14 cellular contexts compared by ENCODE assay signal in genomic region chr2:231911381-231911780, GRCh38. TPM values are rescaled to one million over a fixed set of nuclear protein-coding genes. Genes with fewer than 3 reads are reported as not detected.
DNase-seq lines count a peak whose midpoint lies in the region; ATAC-seq and TF ChIP-seq lines count a peak whose summit lies in the region.
"Had no signal": no experiment of that assay in that cellular context is flagged by ENCODE, and none has a peak within 500 bp of the region (broad histone marks: within the 10 kb centered on the region; RNA-seq: fewer than 3 reads in every experiment).

No MANE protein-coding gene starts in this region.

- no peak for ATAC-seq in GM19395 (IDR thresholded peaks at IDR 0.05; ENCODE audit: unreplicated experiment)
- ATAC-seq: HCT116 had no signal

- peaks cover 6% of the 10 kb centered on the region for H3K4me1 Mint-ChIP-seq in glutamatergic neuron (ENCODE audit: low read depth, unreplicated experiment)

- H3K36me3 ChIP-seq in left ventricle myocardium inferior (no peaks in the 10 kb centered on the region), H7 (replicated peaks; ENCODE audit: control insufficient read depth, insufficient read depth, low read length) (no peaks in the 10 kb centered on the region), thyroid gland (no peaks in the 10 kb centered on the region)

- H3K4me1 ChIP-seq in left ventricle myocardium inferior (no peaks in the 10 kb centered on the region), thyroid gland (peaks cover 10 to 19% of the 10 kb centered on the region in 2 donors)
- H3K4me1 ChIP-seq: Caco-2 had no signal

- TF ChIP-seq POLR2A in thyroid gland (IDR thresholded peaks at IDR 0.05), result no peak

- H3K27me3 ChIP-seq in left ventricle myocardium inferior (ENCODE audit: low read depth), result peaks cover 35% of the 10 kb centered on the region
- no peaks in the 10 kb centered on the region for H3K27me3 ChIP-seq in H7 (ENCODE audit: control insufficient read depth, insufficient read depth, low read length)
- H3K27me3 ChIP-seq in thyroid gland, result no peaks in the 10 kb centered on the region

- no peak overlapping the region for H3K27ac Mint-ChIP-seq in glutamatergic neuron (ENCODE audit: unreplicated experiment)
- H3K27ac Mint-ChIP-seq: B cell had no signal

- H3K4me3 ChIP-seq in left ventricle myocardium inferior (no peak overlapping the region), H7 (ENCODE audit: insufficient read depth, low read depth, low read length) (no peak overlapping the region), thyroid gland (replicated peaks in 1 of 3) (no peak overlapping the region)

- H3K27ac ChIP-seq in left ventricle myocardium inferior (replicated peaks) (no peak overlapping the region), thyroid gland (no peak overlapping the region)

- DNase-seq in left ventricle myocardium inferior, result peak; percentile 2
- DNase-seq in cardiac septum (ENCODE audit: low spot score), result no peak
- peak; percentile 28 for DNase-seq in H7
- DNase-seq in glutamatergic neuron, result peak; percentile 0
- peak; percentile 49 to 65 for DNase-seq in thyroid gland
- no peak for DNase-seq in kidney tubule cell (ENCODE audit: low spot score)
- no peak for DNase-seq in stimulated activated CD8-positive, alpha-beta memory T cell treated with anti-CD3 and anti-CD28 coated beads, Interleukin-4, amount 100 ng/mL, for 48 hours
- DNase-seq: Caco-2; CD8-positive, alpha-beta memory T cell; GF-D8; IMR-90 had no signal

- no peak overlapping the region for H3K4me3 Mint-ChIP-seq in glutamatergic neuron (ENCODE audit: unreplicated experiment)
- H3K4me3 Mint-ChIP-seq: B cell; CD8-positive, alpha-beta memory T cell had no signal

- WGBS in thyroid gland, 2 donors, result 32 to 44% methylated on average over 6 of the region's 6 CpGs

- no peaks in the 10 kb centered on the region for H3K36me3 Mint-ChIP-seq in glutamatergic neuron (ENCODE audit: unreplicated experiment)
- H3K36me3 Mint-ChIP-seq: CD8-positive, alpha-beta memory T cell had no signal

- peaks cover 1% of the 10 kb centered on the region for H3K27me3 Mint-ChIP-seq in glutamatergic neuron (ENCODE audit: unreplicated experiment)

- TF ChIP-seq CTCF in left ventricle myocardium inferior (IDR thresholded peaks at IDR 0.05; ENCODE audit: borderline replicate concordance), result no peak
- no peak for TF ChIP-seq CTCF in glutamatergic neuron (IDR thresholded peaks at IDR 0.05; ENCODE audit: partially characterized antibody, unreplicated experiment)
- no peak for TF ChIP-seq CTCF in thyroid gland (IDR thresholded peaks at IDR 0.05)

- peaks cover 3% of the 10 kb centered on the region for H3K9me3 Mint-ChIP-seq in glutamatergic neuron (ENCODE audit: unreplicated experiment)
- H3K9me3 Mint-ChIP-seq: CD8-positive, alpha-beta memory T cell had no signal

- H3K9me3 ChIP-seq in left ventricle myocardium inferior (replicated peaks) (no peaks in the 10 kb centered on the region), thyroid gland (no peaks in the 10 kb centered on the region)
- H3K9me3 ChIP-seq: Caco-2 had no signal

- intact Hi-C loops in left ventricle myocardium inferior (cut with micrococcal nuclease), result no loop called here
- intact Hi-C loops in cardiac septum (cut with DNase I), result no loop called here
- intact Hi-C loops in thyroid gland (cut with DNase I), result no loop called here

RNA-seq across cellular contexts. Expression of gene NPPC, which starts 14.8 kb away (rescaled TPM):
- total RNA-seq in left ventricle myocardium inferior (3.0 TPM), cardiac septum (0.30 TPM), glutamatergic neuron (ENCODE audit: unreplicated experiment) (18.5 TPM), thyroid gland (not detected)
- 0.18 and 1.1 TPM in 2 replicates for total RNA-seq in H7 (2014; rRNA removed; shearing (Covaris generic))
- total RNA-seq: Caco-2; CD8-positive, alpha-beta memory T cell had no signal

RNA-seq across cellular contexts. Expression of gene DIS3L2, which starts 50.1 kb away (rescaled TPM):
- total RNA-seq in left ventricle myocardium inferior, result 17.0 TPM
- total RNA-seq in cardiac septum, result 18.6 TPM
- 22.7 and 26.5 TPM in 2 replicates for total RNA-seq in H7 (2014; rRNA removed; shearing (Covaris generic))
- total RNA-seq in glutamatergic neuron (ENCODE audit: unreplicated experiment), result 42.1 TPM
- total RNA-seq in thyroid gland, result 10 to 100 TPM; 42.2 to 68.7 (median 50.3) TPM

Comparison
In these comparisons a context has a peak if more than half of its experiments do, and no peak if none do; other contexts are left out.
1. DNase-seq: peak in left ventricle myocardium inferior (single experiment), H7 (single experiment), glutamatergic neuron (single experiment) and thyroid gland (2 of 2); none in cardiac septum (single experiment), kidney tubule cell (single experiment) and stimulated activated CD8-positive, alpha-beta memory T cell treated with anti-CD3 and anti-CD28 coated beads, Interleukin-4, amount 100 ng/mL, for 48 hours (single experiment).